Comparison of ENCODE assay signal across 12 cellular contexts in genomic region chr1:203559523-203559922, GRCh38.
DNase-seq lines count a peak whose midpoint lies in the region; ATAC-seq and TF ChIP-seq lines count a peak whose summit lies in the region.
"Had no signal": no experiment of that assay in that cellular context is flagged by ENCODE, and none has a peak within 500 bp of the region (broad histone marks: within the 10 kb centered on the region; RNA-seq: fewer than 3 reads in every experiment).

No MANE protein-coding gene starts in this region.

- H3K4me1 ChIP-seq in ascending aorta (peaks cover 27 to 50% of the 10 kb centered on the region in 2 donors), stomach smooth muscle (ENCODE audit: control insufficient read depth, insufficient read depth, low read length) (peaks cover 51% of the 10 kb centered on the region)

- H3K9ac ChIP-seq in stomach smooth muscle (ENCODE audit: low read length in 2 of 2): no peak overlapping the region

- ATAC-seq in esophagus mucosa: no peak
- no peak for ATAC-seq in GM19324 (IDR thresholded peaks at IDR 0.05; ENCODE audit: low FRiP score, unreplicated experiment)
- no peak for ATAC-seq in GM18505 (IDR thresholded peaks at IDR 0.05; ENCODE audit: unreplicated experiment)

- no peak for TF ChIP-seq CTCF in ascending aorta (IDR thresholded peaks at IDR 0.05)

- H3K4me3 ChIP-seq in ascending aorta (no peak overlapping the region), stomach smooth muscle (ENCODE audit: low read length in 2 of 2) (no peak overlapping the region)

- H3K36me3 ChIP-seq in ascending aorta: no peaks in the 10 kb centered on the region
- H3K36me3 ChIP-seq in stomach smooth muscle (ENCODE audit: control insufficient read depth in 2 of 2, insufficient read depth in 2 of 2, low read length in 2 of 2): no peaks in the 10 kb centered on the region

- no peaks in the 10 kb centered on the region for H3K9me3 ChIP-seq in ascending aorta
- H3K9me3 ChIP-seq in stomach smooth muscle (ENCODE audit: control insufficient read depth in 2 of 2, low read length in 2 of 2): no peaks in the 10 kb centered on the region

- TF ChIP-seq POLR2A in GM18505 (IDR thresholded peaks at IDR 0.05; ENCODE audit: borderline replicate concordance, extremely low read depth, insufficient read depth, insufficient read length): no peak

- H3K27me3 ChIP-seq in ascending aorta (no peaks in the 10 kb centered on the region), stomach smooth muscle (ENCODE audit: control insufficient read depth in 1 of 2, insufficient read depth in 2 of 2, low read length in 2 of 2) (no peaks in the 10 kb centered on the region)

- DNase-seq in HT1080 (ENCODE audit: low read depth) (peak; percentile 74), ascending aorta (ENCODE audit: low spot score in 2 of 2) (peak; percentile 15 to 87), glomerular visceral epithelial cell (ENCODE audit: extremely low spot score) (peak; percentile 70), NCI-H187 (lab: John Stamatoyannopoulos, UW) (no peak)
- DNase-seq: activated gamma-delta T cell treated with Interleukin-2 at 50 U/mL for 16 hours; effector CD8-positive, alpha-beta T cell; NCI-H2107; SHP77 treated with DMSO at 0.1 percent for 48 hours had no signal

- intact Hi-C loops in ascending aorta (cut with DNase I): loop anchor here (1.0 to 5.0 kb wide), 6 partner anchors 37 to 287 kb away; partner anchors contain the start of genes ATP2B4, ZBED6 and ZC3H11A

- H3K27ac ChIP-seq in ascending aorta (peak overlapping the region; percentile 87 to 92), stomach smooth muscle (ENCODE audit: low read length) (peak overlapping the region; percentile 96)

Comparison
In these comparisons a context has a peak if more than half of its experiments do, and no peak if none do; other contexts are left out.
1. DNase-seq: peak in HT1080 (single experiment), ascending aorta (2 of 2) and glomerular visceral epithelial cell (single experiment); none in NCI-H187 (0 of 2).